8 cellular contexts compared by ENCODE assay signal in genomic region chr7:56079450-56080185, GRCh38. TPM values are rescaled to one million over a fixed set of nuclear protein-coding genes. Genes with fewer than 3 reads are reported as not detected.
A peak's percentile ranks its signal among the peaks of the same experiment; 100 is the strongest.
DNase-seq lines count a peak whose midpoint lies in the region; ATAC-seq, FAIRE-seq and TF ChIP-seq lines count a peak whose summit lies in the region.

No MANE protein-coding gene starts in this region.

- WGBS in A549 (ENCODE audit: missing lambda C conversion rate), result 70% methylated on average over 12 of the region's 12 CpGs
- WGBS in lung, 2 donors, result 53 to 61% methylated on average over 12 of the region's 12 CpGs

- CTCF ChIA-PET in A549 (lab: Yijun Ruan, JAX), result interaction anchor here (0.5 to 3.3 kb wide), 6 partner anchors 9 to 131 kb away, joined by 3 to 13 read pairs (median 4); partner anchors contain the start of genes NIPSNAP2, PHKG1 and SUMF2

- no peaks in the 10 kb centered on the region for H3K4me1 Mint-ChIP-seq in central memory CD8-positive, alpha-beta T cell

- peaks cover 0 to 35% of the 10 kb centered on the region in 2 donors for H3K36me3 ChIP-seq in lung (ENCODE audit: control insufficient read depth in 2 of 2, insufficient read depth in 2 of 2, low read length in 2 of 2)

- peaks cover 11% of the 10 kb centered on the region for H3K36me3 Mint-ChIP-seq in central memory CD8-positive, alpha-beta T cell (ENCODE audit: insufficient read depth)

- H3K4me2 ChIP-seq in A549, result no peak overlapping the region

- H3K4me3 Mint-ChIP-seq in central memory CD8-positive, alpha-beta T cell, result no peak overlapping the region

- POLR2A ChIA-PET in A549 (lab: Yijun Ruan, JAX), result no interaction called here

- ATAC-seq in A549, result peak; percentile 53 to 73; a peak in 4 of 6 replicates
- ATAC-seq in central memory CD8-positive, alpha-beta T cell (replicated peaks; ENCODE audit: extremely low read depth, poor library complexity, severe bottlenecking), result no peak
- no peak for ATAC-seq in lung (ENCODE audit: insufficient read depth, low FRiP score)
- no peak for ATAC-seq in GM19463 (IDR thresholded peaks at IDR 0.05; ENCODE audit: unreplicated experiment)
- no peak for ATAC-seq in HG02852 (IDR thresholded peaks at IDR 0.05; ENCODE audit: unreplicated experiment)
- no peak for ATAC-seq in GM21528 (IDR thresholded peaks at IDR 0.05; ENCODE audit: low FRiP score, unreplicated experiment)

- TF ChIP-seq CTCF in A549 (IDR thresholded peaks at IDR 0.05), result no peak
- no peak for TF ChIP-seq CTCF in lung (IDR thresholded peaks at IDR 0.05; ENCODE audit: control extremely low read depth, extremely low read depth)

- H3K27me3 Mint-ChIP-seq in central memory CD8-positive, alpha-beta T cell, result no peaks in the 10 kb centered on the region

- H3K4me1 ChIP-seq in A549 (peaks cover 7% of the 10 kb centered on the region; the same call in 1 of the 3 replicates), lung (ENCODE audit: control insufficient read depth in 2 of 2, insufficient read depth in 2 of 2, low read length in 2 of 2) (peaks cover 4 to 7% of the 10 kb centered on the region in 2 donors)

- H3K9me3 ChIP-seq in A549, result no peaks in the 10 kb centered on the region
- no peaks in the 10 kb centered on the region for H3K9me3 ChIP-seq in lung (ENCODE audit: control insufficient read depth in 2 of 2, insufficient read depth in 1 of 2, low read length in 1 of 2)

- no peak for TF ChIP-seq POLR2A in A549 (IDR thresholded peaks at IDR 0.05; ENCODE audit: low read length)

- H3K4me3 ChIP-seq in A549, result no peak overlapping the region
- H3K4me3 ChIP-seq in lung, result no peak overlapping the region

- H3K27me3 ChIP-seq in lung (ENCODE audit: control insufficient read depth, insufficient read depth), result no peaks in the 10 kb centered on the region

- TF ChIP-seq RAD21 in A549 (conservative IDR thresholded peaks at IDR 0.05 in 1 of 2, IDR thresholded peaks at IDR 0.05 in 1 of 2), result no peak

- no peak for FAIRE-seq in A549 (lab: Jason Lieb, UNC)

- H3K9me3 Mint-ChIP-seq in central memory CD8-positive, alpha-beta T cell, result no peaks in the 10 kb centered on the region

- no peak for TF ChIP-seq EP300 in A549 (IDR thresholded peaks at IDR 0.05)

- no peak overlapping the region for H3K27ac ChIP-seq in A549
- H3K27ac ChIP-seq in lung (ENCODE audit: low read depth in 1 of 2, low read length in 1 of 2), result peak overlapping the region; percentile 20 to 53

- DNase-seq in A549 (ENCODE audit: low read depth in 1 of 2, low spot score in 1 of 2), result peak in 1 of 2 experiments; percentile 40
- DNase-seq in NCI-H2081 (lab: John Stamatoyannopoulos, UW), result peak; percentile 92 to 96
- no peak for DNase-seq in central memory CD8-positive, alpha-beta T cell (ENCODE audit: low spot score in 2 of 2)
- peak; percentile 50 for DNase-seq in lung (ENCODE audit: low spot score)
- no peak for DNase-seq in activated CD4-positive, alpha-beta T cell treated with anti-CD3 and anti-CD28 coated beads, Interleukin-2, amount 50 U/mL, for 48 hours

- H3K27ac Mint-ChIP-seq in central memory CD8-positive, alpha-beta T cell (ENCODE audit: low read depth), result peak overlapping the region; percentile 40

TF ChIP-seq in A549, 52 proteins besides CTCF, POLR2A, EP300 and RAD21:
- TF ChIP-seq ESRRA (IDR thresholded peaks at IDR 0.05; ENCODE audit: borderline replicate concordance, low read length), result no peak
- no peak for TF ChIP-seq ZFP36 (IDR thresholded peaks at IDR 0.05; ENCODE audit: borderline replicate concordance, partially characterized antibody)
- no peak for TF ChIP-seq MAX (IDR thresholded peaks at IDR 0.05)
- TF ChIP-seq HOXB13 (CRISPR knock-in tag; IDR thresholded peaks at IDR 0.05; ENCODE audit: low read depth), result no peak
- TF ChIP-seq BHLHE40 (IDR thresholded peaks at IDR 0.05; ENCODE audit: low read depth, low read length), result no peak
- TF ChIP-seq ZSCAN20 (CRISPR knock-in tag; IDR thresholded peaks at IDR 0.05), result no peak
- no peak for TF ChIP-seq KDM5A (IDR thresholded peaks at IDR 0.05)
- TF ChIP-seq GATA3 (IDR thresholded peaks at IDR 0.05; ENCODE audit: borderline replicate concordance), result no peak
- no peak for TF ChIP-seq FOXS1 (CRISPR knock-in tag; IDR thresholded peaks at IDR 0.05)
- no peak for TF ChIP-seq TFCP2L1 (CRISPR knock-in tag; IDR thresholded peaks at IDR 0.05)
- no peak for TF ChIP-seq EHMT2 (IDR thresholded peaks at IDR 0.05; ENCODE audit: low read depth)
- TF ChIP-seq HOXA7 (CRISPR knock-in tag; IDR thresholded peaks at IDR 0.05), result no peak

RNA-seq across cellular contexts. Expression of gene PHKG1, which starts 13.1 kb away (rescaled TPM):
- polyA plus RNA-seq in A549 (2011; rRNA removed), result 0.41 and 0.44 TPM in 2 replicates
- polyA plus RNA-seq in A549 (2012; cell fraction: cytosol; rRNA removed), result 0.38 and 0.83 TPM in 2 replicates
- polyA plus RNA-seq in A549 (2012; cell fraction: nucleus; rRNA removed), result 2.4 and 3.1 TPM in 2 replicates
- polyA plus RNA-seq in A549 (2017; fragmentation: RNase III; extraction: RNeasy Plus Mini Kit Qiagen cat#74134 plus additional on column Dnase treatment), result 0.77 to 1.2 TPM (median 1.0 TPM) in 3 replicates
- polyA minus RNA-seq in A549 (2011; rRNA and poly(A)+ RNA removed), result 0.99 and 1.3 TPM in 2 replicates
- 1 to 10 TPM; 1.6 to 1.8 TPM for total RNA-seq in lung
- polyA plus RNA-seq in lung, result 1 to 10 TPM in 1 of 2 donors, under 1 TPM in 1; 0.71 to 1.0 TPM

RNA-seq across cellular contexts. Expression of gene SUMF2, which starts 15.5 kb away (rescaled TPM):
- polyA plus RNA-seq in A549 (2011; rRNA removed) (85.2 TPM in 2 replicates), A549 (2017; fragmentation: RNase III; extraction: RNeasy Plus Mini Kit Qiagen cat#74134 plus additional on column Dnase treatment) (94.8 to 112 TPM (median 106 TPM) in 3 replicates), lung (100 to 1,000 TPM in 1 of 2 donors, 10 to 100 TPM in 1; 92.1 to 147 TPM)
- polyA plus RNA-seq in A549 (2012; cell fraction: cytosol; rRNA removed), result 74.2 and 86.7 TPM in 2 replicates
- polyA plus RNA-seq in A549 (2012; cell fraction: nucleus; rRNA removed), result 142 and 158 TPM in 2 replicates
- polyA minus RNA-seq in A549 (2011; rRNA and poly(A)+ RNA removed), result 93.2 and 93.5 TPM in 2 replicates
- 100 to 1,000 TPM; 115 to 141 TPM for total RNA-seq in lung

RNA-seq across cellular contexts. Expression of gene CHCHD2, which starts 26.7 kb away (rescaled TPM):
- polyA plus RNA-seq in A549 (2011; rRNA removed) (400 and 495 TPM in 2 replicates), A549 (2017; fragmentation: RNase III; extraction: RNeasy Plus Mini Kit Qiagen cat#74134 plus additional on column Dnase treatment) (606 to 623 TPM (median 615 TPM) in 3 replicates), lung (100 to 1,000 TPM; 275 to 617 TPM)
- polyA plus RNA-seq in A549 (2012; cell fraction: cytosol; rRNA removed), result 573 and 679 TPM in 2 replicates
- polyA plus RNA-seq in A549 (2012; cell fraction: nucleus; rRNA removed), result 569 and 649 TPM in 2 replicates
- 92.8 and 94.7 TPM in 2 replicates for polyA minus RNA-seq in A549 (2011; rRNA and poly(A)+ RNA removed)
- total RNA-seq in lung, result 100 to 1,000 TPM; 179 to 301 TPM

RNA-seq across cellular contexts. Expression of gene CCT6A, which starts 28.1 kb away (rescaled TPM):
- polyA plus RNA-seq in A549 (2011; rRNA removed) (444 and 520 TPM in 2 replicates), A549 (2017; fragmentation: RNase III; extraction: RNeasy Plus Mini Kit Qiagen cat#74134 plus additional on column Dnase treatment) (334 to 378 TPM (median 337 TPM) in 3 replicates), lung (100 to 1,000 TPM; 115 to 196 TPM)
- 223 and 243 TPM in 2 replicates for polyA plus RNA-seq in A549 (2012; cell fraction: cytosol; rRNA removed)
- 115 and 131 TPM in 2 replicates for polyA plus RNA-seq in A549 (2012; cell fraction: nucleus; rRNA removed)
- 228 and 233 TPM in 2 replicates for polyA minus RNA-seq in A549 (2011; rRNA and poly(A)+ RNA removed)
- 10 to 100 TPM; 88.1 to 92.9 TPM for total RNA-seq in lung

RNA-seq across cellular contexts. Expression of gene PSPH, which starts 28.4 kb away (rescaled TPM):
- polyA plus RNA-seq in A549 (2011; rRNA removed), result 52.7 and 60.9 TPM in 2 replicates
- polyA plus RNA-seq in A549 (2012; cell fraction: cytosol; rRNA removed), result 48.7 and 51.1 TPM in 2 replicates
- polyA plus RNA-seq in A549 (2012; cell fraction: nucleus; rRNA removed), result 25.2 and 25.4 TPM in 2 replicates
- 58.3 to 64.7 TPM (median 60.7 TPM) in 3 replicates for polyA plus RNA-seq in A549 (2017; fragmentation: RNase III; extraction: RNeasy Plus Mini Kit Qiagen cat#74134 plus additional on column Dnase treatment)
- polyA minus RNA-seq in A549 (2011; rRNA and poly(A)+ RNA removed), result 44.5 and 49.6 TPM in 2 replicates
- total RNA-seq in lung, result 10 to 100 TPM; 16.9 to 18.5 TPM
- polyA plus RNA-seq in lung, result 1 to 10 TPM; 5.9 to 7.8 TPM

Comparison
In these comparisons a context has a peak if more than half of its experiments do, and no peak if none do; other contexts are left out.
1. ATAC-seq: peak in A549 (2 of 2); none in central memory CD8-positive, alpha-beta T cell (single experiment), lung (single experiment), GM19463 (single experiment), HG02852 (single experiment) and GM21528 (single experiment).
2. DNase-seq: peak in NCI-H2081 (2 of 2) and lung (single experiment); none in central memory CD8-positive, alpha-beta T cell (0 of 2) and activated CD4-positive, alpha-beta T cell treated with anti-CD3 and anti-CD28 coated beads, Interleukin-2, amount 50 U/mL, for 48 hours (0 of 2).
3. H3K27ac ChIP-seq: peak in lung (2 of 2); none in A549 (0 of 2).